Comparison of ENCODE assay signal across 19 cellular contexts in genomic region chr10:1119501-1119900, GRCh38.
"Had no signal": no experiment of that assay in that cellular context is flagged by ENCODE, and none has a peak within 500 bp of the region (broad histone marks: within the 10 kb centered on the region; RNA-seq: fewer than 3 reads in every experiment).

No MANE protein-coding gene starts in this region.

- H3K27me3 Mint-ChIP-seq: activated CD4-positive, alpha-beta T cell treated with anti-CD3 and anti-CD28 coated beads, Interleukin-2, amount 10 ng/mL, durations not matched to agents 24 days and 14 days; central memory CD8-positive, alpha-beta T cell; dendritic cell treated with granulocyte-macrophage colony-stimulating factor and Interleukin-4, amounts not matched to agents 40 ng/mL and 50 ng/mL, for 4 days; stimulated activated naive CD8-positive, alpha-beta T cell treated with anti-CD3 and anti-CD28 coated beads, Interleukin-15, amount 100 ng/mL, for 72 hours had no signal

- DNase-seq: activated CD4-positive, alpha-beta T cell treated with anti-CD3 and anti-CD28 coated beads, Interleukin-2, amount 10 ng/mL, durations not matched to agents 24 days and 14 days; activated T-cell treated with anti-CD3 and anti-CD28 coated beads, Interleukin-2, amount 50 U/mL, for 48 hours; amniotic stem cell; body of pancreas; esophagus squamous epithelium; foreskin fibroblast; glutamatergic neuron; immature natural killer cell; left colon; mammary epithelial cell; psoas muscle; sigmoid colon; stimulated activated CD4-positive, alpha-beta T cell treated with anti-CD3 and anti-CD28 coated beads, Interleukin-12 subunit alpha, Interleukin-12 subunit beta, amount 100 ng/mL, for 4 hours; stimulated activated CD4-positive, alpha-beta T cell treated with anti-CD3 and anti-CD28 coated beads, Interleukin-2, amount 100 ng/mL, for 48 hours; stimulated activated naive CD8-positive, alpha-beta T cell treated with anti-CD3 and anti-CD28 coated beads, Interleukin-15, amount 100 ng/mL, for 72 hours had no signal

- H3K9me3 Mint-ChIP-seq: activated CD4-positive, alpha-beta T cell treated with anti-CD3 and anti-CD28 coated beads, Interleukin-2, amount 10 ng/mL, durations not matched to agents 24 days and 14 days; central memory CD8-positive, alpha-beta T cell; dendritic cell treated with granulocyte-macrophage colony-stimulating factor and Interleukin-4, amounts not matched to agents 40 ng/mL and 50 ng/mL, for 4 days; immature natural killer cell; nephron; stimulated activated naive CD8-positive, alpha-beta T cell treated with anti-CD3 and anti-CD28 coated beads, Interleukin-15, amount 100 ng/mL, for 72 hours; WTC11 had no signal

- H3K4me3 Mint-ChIP-seq: activated CD4-positive, alpha-beta T cell treated with anti-CD3 and anti-CD28 coated beads, Interleukin-2, amount 10 ng/mL, durations not matched to agents 24 days and 14 days; central memory CD8-positive, alpha-beta T cell; dendritic cell treated with granulocyte-macrophage colony-stimulating factor and Interleukin-4, amounts not matched to agents 40 ng/mL and 50 ng/mL, for 4 days; immature natural killer cell; nephron; stimulated activated naive CD8-positive, alpha-beta T cell treated with anti-CD3 and anti-CD28 coated beads, Interleukin-15, amount 100 ng/mL, for 72 hours; WTC11 had no signal

- H3K27ac Mint-ChIP-seq: activated CD4-positive, alpha-beta T cell treated with anti-CD3 and anti-CD28 coated beads, Interleukin-2, amount 10 ng/mL, durations not matched to agents 24 days and 14 days; dendritic cell treated with granulocyte-macrophage colony-stimulating factor and Interleukin-4, amounts not matched to agents 40 ng/mL and 50 ng/mL, for 4 days had no signal

- ATAC-seq: body of pancreas; stimulated activated naive CD8-positive, alpha-beta T cell treated with anti-CD3 and anti-CD28 coated beads, Interleukin-15, amount 100 ng/mL, for 72 hours; WTC11 had no signal
